Comparison of ENCODE assay signal across 8 cellular contexts in the genomic region with DNA sequence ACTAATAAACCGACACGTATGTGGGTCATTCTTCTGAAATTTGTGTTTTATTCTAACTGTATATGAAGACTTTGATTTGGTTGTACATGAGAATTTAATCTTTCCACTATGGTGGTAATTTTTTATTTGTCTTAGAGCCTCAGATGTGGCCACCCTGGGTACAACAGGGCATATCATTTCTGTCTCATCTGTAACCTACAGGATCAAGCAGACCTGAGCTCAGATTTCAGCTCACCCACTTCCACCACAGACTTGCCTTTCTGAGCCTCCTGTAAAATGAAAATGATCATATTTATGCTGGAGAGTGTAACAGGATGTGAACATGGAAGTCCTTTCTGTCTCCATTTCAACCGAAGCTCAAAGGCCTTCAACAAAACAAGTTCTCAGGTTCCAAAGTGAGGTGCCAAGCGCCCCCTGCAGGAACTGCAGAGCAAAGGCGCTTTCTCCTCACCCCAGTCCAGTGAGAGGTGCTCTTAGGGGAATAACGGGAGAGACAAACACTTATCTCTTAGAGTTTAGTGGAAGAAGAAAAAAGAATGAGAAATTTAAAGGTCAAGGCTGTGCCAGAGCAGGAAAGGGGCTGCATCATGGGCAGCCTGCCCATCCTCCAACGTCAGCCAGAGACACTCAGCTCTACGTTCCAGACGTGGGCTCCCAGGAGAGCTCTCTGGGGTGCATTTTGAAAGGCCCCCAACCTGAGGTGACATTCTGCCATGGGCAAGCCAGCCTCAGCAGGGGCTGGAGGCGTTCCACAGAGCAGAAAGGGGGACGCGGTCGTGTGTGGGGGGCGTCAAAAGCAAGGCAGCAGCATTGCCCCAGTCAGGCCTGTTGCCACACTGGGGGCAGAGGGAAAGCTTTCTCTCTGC. TPM values are rescaled to one million over a fixed set of nuclear protein-coding genes. Genes with fewer than 3 reads are reported as not detected.
A peak's percentile ranks its signal among the peaks of the same experiment; 100 is the strongest.
DNase-seq lines count a peak whose midpoint lies in the region; ATAC-seq, FAIRE-seq and TF ChIP-seq lines count a peak whose summit lies in the region.

No MANE protein-coding gene starts in this region.

- H3K4me1 ChIP-seq in GM23338 (ENCODE audit: insufficient read depth) = peaks cover 7% of the 10 kb centered on the region

- peak overlapping the region; percentile 39; the same call in 1 of the 2 replicates for H3K4me2 ChIP-seq in GM23338

- no peaks in the 10 kb centered on the region for H4K20me1 ChIP-seq in GM23338 (replicated peaks; ENCODE audit: insufficient read depth)

- no peaks in the 10 kb centered on the region for H3K36me3 ChIP-seq in GM23338 (ENCODE audit: insufficient read depth)

- H3K4me3 Mint-ChIP-seq in GM23338 = no peak overlapping the region
- H3K4me3 Mint-ChIP-seq in effector memory CD8-positive, alpha-beta T cell = no peak overlapping the region
- H3K4me3 Mint-ChIP-seq in natural killer cell treated with Interleukin-12 subunit alpha and Interleukin-12 subunit beta and Interleukin-15 and Interleukin-18, amount 100 ng/mL, for 72 hours = no peak overlapping the region

- no peak overlapping the region; the same call in 1 of the 2 replicates for H3K27ac ChIP-seq in GM23338 (ENCODE audit: low read depth)

- DNase-seq in COLO668 (lab: John Stamatoyannopoulos, UW; ENCODE audit: unreplicated experiment) (peak; percentile 44), GM23338 (ENCODE audit: low spot score) (peak; percentile 87), NCI-H2171 treated with DMSO at 0.1 percent for 48 hours (lab: John Stamatoyannopoulos, UW) (peak; percentile 15), urothelium cell line (ENCODE audit: low spot score) (peak; percentile 48)
- peak; percentile 15 to 40 (median 34) for DNase-seq in effector memory CD8-positive, alpha-beta T cell
- no peak for DNase-seq in natural killer cell treated with Interleukin-12 subunit alpha and Interleukin-12 subunit beta and Interleukin-15 and Interleukin-18, amount 100 ng/mL, for 72 hours (ENCODE audit: low spot score)

- H3K9me3 Mint-ChIP-seq in GM23338 = no peaks in the 10 kb centered on the region; the same call in 2 of the 3 replicates
- H3K9me3 Mint-ChIP-seq in effector memory CD8-positive, alpha-beta T cell = no peaks in the 10 kb centered on the region
- no peaks in the 10 kb centered on the region for H3K9me3 Mint-ChIP-seq in natural killer cell treated with Interleukin-12 subunit alpha and Interleukin-12 subunit beta and Interleukin-15 and Interleukin-18, amount 100 ng/mL, for 72 hours

- H3K4me1 Mint-ChIP-seq in GM23338 = peaks cover 19% of the 10 kb centered on the region
- peaks cover 3 to 6% of the 10 kb centered on the region in 2 donors for H3K4me1 Mint-ChIP-seq in effector memory CD8-positive, alpha-beta T cell (ENCODE audit: low read depth in 2 of 2)
- H3K4me1 Mint-ChIP-seq in natural killer cell treated with Interleukin-12 subunit alpha and Interleukin-12 subunit beta and Interleukin-15 and Interleukin-18, amount 100 ng/mL, for 72 hours (ENCODE audit: low read depth in 2 of 2) = peaks cover 0 to 5% of the 10 kb centered on the region in 2 donors

- no peaks in the 10 kb centered on the region for H3K79me2 ChIP-seq in GM23338 (replicated peaks; ENCODE audit: insufficient read depth)

- FAIRE-seq in urothelium cell line (lab: Jason Lieb, UNC) = no peak

- TF ChIP-seq CTCF in GM23338 (conservative IDR thresholded peaks at IDR 0.05; ENCODE audit: low read depth in 2 of 2) = peak; percentile 97 to 100

- H3F3A ChIP-seq in GM23338 (replicated peaks; ENCODE audit: low read depth) = no peaks in the 10 kb centered on the region

- peak overlapping the region; percentile 24 for H3K27ac Mint-ChIP-seq in GM23338
- H3K27ac Mint-ChIP-seq in effector memory CD8-positive, alpha-beta T cell = no peak overlapping the region
- H3K27ac Mint-ChIP-seq in natural killer cell treated with Interleukin-12 subunit alpha and Interleukin-12 subunit beta and Interleukin-15 and Interleukin-18, amount 100 ng/mL, for 72 hours = no peak overlapping the region

- H3K4me3 ChIP-seq in GM23338 = no peak overlapping the region

- H3K36me3 Mint-ChIP-seq in GM23338 (ENCODE audit: low read depth) = no peaks in the 10 kb centered on the region
- no peaks in the 10 kb centered on the region for H3K36me3 Mint-ChIP-seq in effector memory CD8-positive, alpha-beta T cell (ENCODE audit: insufficient read depth)
- H3K36me3 Mint-ChIP-seq in natural killer cell treated with Interleukin-12 subunit alpha and Interleukin-12 subunit beta and Interleukin-15 and Interleukin-18, amount 100 ng/mL, for 72 hours = no peaks in the 10 kb centered on the region

- no peaks in the 10 kb centered on the region for H3K27me3 ChIP-seq in GM23338 (ENCODE audit: insufficient read depth)

- H3K27me3 Mint-ChIP-seq in GM23338 (ENCODE audit: insufficient read depth, low read depth, poor library complexity) = peaks cover 5% of the 10 kb centered on the region
- H3K27me3 Mint-ChIP-seq in effector memory CD8-positive, alpha-beta T cell = peaks cover 0 to 24% of the 10 kb centered on the region in 2 donors
- peaks cover 2 to 7% of the 10 kb centered on the region in 2 donors for H3K27me3 Mint-ChIP-seq in natural killer cell treated with Interleukin-12 subunit alpha and Interleukin-12 subunit beta and Interleukin-15 and Interleukin-18, amount 100 ng/mL, for 72 hours

- ATAC-seq in GM23338 (peak; percentile 97), GM19023 (IDR thresholded peaks at IDR 0.05; ENCODE audit: unreplicated experiment) (no peak)
- ATAC-seq in activated CD4-positive, CD25-positive, alpha-beta regulatory T cell treated with anti-CD3 and anti-CD28 coated beads, Interleukin-2, amount 50 U/mL, for 24 hours = peak; percentile 48 to 53
- ATAC-seq in effector memory CD8-positive, alpha-beta T cell (replicated peaks) = peak; percentile 36
- ATAC-seq in natural killer cell treated with Interleukin-12 subunit alpha and Interleukin-12 subunit beta and Interleukin-15 and Interleukin-18, amount 100 ng/mL, for 72 hours = peak; percentile 51 to 52

- H2AFZ ChIP-seq in GM23338 = peak overlapping the region; percentile 29

- H3K9me2 ChIP-seq in GM23338 (ENCODE audit: insufficient read depth) = no peaks in the 10 kb centered on the region; the same call in 1 of the 2 replicates

TF ChIP-seq in GM23338, 12 proteins besides CTCF, POLR2A, EP300 and RAD21 (continues in another document):
- TF ChIP-seq, protein P1, sequence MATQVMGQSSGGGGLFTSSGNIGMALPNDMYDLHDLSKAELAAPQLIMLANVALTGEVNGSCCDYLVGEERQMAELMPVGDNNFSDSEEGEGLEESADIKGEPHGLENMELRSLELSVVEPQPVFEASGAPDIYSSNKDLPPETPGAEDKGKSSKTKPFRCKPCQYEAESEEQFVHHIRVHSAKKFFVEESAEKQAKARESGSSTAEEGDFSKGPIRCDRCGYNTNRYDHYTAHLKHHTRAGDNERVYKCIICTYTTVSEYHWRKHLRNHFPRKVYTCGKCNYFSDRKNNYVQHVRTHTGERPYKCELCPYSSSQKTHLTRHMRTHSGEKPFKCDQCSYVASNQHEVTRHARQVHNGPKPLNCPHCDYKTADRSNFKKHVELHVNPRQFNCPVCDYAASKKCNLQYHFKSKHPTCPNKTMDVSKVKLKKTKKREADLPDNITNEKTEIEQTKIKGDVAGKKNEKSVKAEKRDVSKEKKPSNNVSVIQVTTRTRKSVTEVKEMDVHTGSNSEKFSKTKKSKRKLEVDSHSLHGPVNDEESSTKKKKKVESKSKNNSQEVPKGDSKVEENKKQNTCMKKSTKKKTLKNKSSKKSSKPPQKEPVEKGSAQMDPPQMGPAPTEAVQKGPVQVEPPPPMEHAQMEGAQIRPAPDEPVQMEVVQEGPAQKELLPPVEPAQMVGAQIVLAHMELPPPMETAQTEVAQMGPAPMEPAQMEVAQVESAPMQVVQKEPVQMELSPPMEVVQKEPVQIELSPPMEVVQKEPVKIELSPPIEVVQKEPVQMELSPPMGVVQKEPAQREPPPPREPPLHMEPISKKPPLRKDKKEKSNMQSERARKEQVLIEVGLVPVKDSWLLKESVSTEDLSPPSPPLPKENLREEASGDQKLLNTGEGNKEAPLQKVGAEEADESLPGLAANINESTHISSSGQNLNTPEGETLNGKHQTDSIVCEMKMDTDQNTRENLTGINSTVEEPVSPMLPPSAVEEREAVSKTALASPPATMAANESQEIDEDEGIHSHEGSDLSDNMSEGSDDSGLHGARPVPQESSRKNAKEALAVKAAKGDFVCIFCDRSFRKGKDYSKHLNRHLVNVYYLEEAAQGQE (IDR thresholded peaks at IDR 0.05; ENCODE audit: unreplicated experiment) = no peak
- 0 out of 2 replicates have a peak, but pooled peaks have one; percentile 44 for TF ChIP-seq ZNF114 (CRISPR knock-in tag; IDR thresholded peaks at IDR 0.05)

RNA-seq across cellular contexts. Expression of a gene that starts 23.1 kb away (rescaled TPM):
- total RNA-seq in GM23338 (2014; rRNA removed; shearing (Covaris generic)) = 2,810 and 2,907 TPM in 2 replicates
- polyA plus RNA-seq in GM23338 (2016; fragmentation: Nextera tagmentation; extraction: Ambion mirVana) = 1,325 and 1,373 TPM in 2 replicates
- 1 to 10 TPM in 1 of 2 donors, not detected in 1; 1.2 TPM for total RNA-seq in natural killer cell treated with Interleukin-12 subunit alpha and Interleukin-12 subunit beta and Interleukin-15 and Interleukin-18, amount 100 ng/mL, for 72 hours

RNA-seq across cellular contexts. Expression of a gene that starts 30.4 kb away (rescaled TPM):
- total RNA-seq in GM23338 (2014; rRNA removed; shearing (Covaris generic)) = 11.1 and 19.0 TPM in 2 replicates
- polyA plus RNA-seq in GM23338 (2016; fragmentation: Nextera tagmentation; extraction: Ambion mirVana) = 51.4 and 51.6 TPM in 2 replicates
- 10 to 100 TPM; 15.3 to 15.8 TPM for total RNA-seq in natural killer cell treated with Interleukin-12 subunit alpha and Interleukin-12 subunit beta and Interleukin-15 and Interleukin-18, amount 100 ng/mL, for 72 hours

Comparison
In these comparisons a context has a peak if more than half of its experiments do, and no peak if none do; other contexts are left out.
1. RNA of a gene that starts 23.1 kb away (total RNA-seq): 2,810 to 2,907 TPM in GM23338; 1.2 TPM in natural killer cell treated with Interleukin-12 subunit alpha and Interleukin-12 subunit beta and Interleukin-15 and Interleukin-18, amount 100 ng/mL, for 72 hours; every median in the first group is over 1,000 times any median in the second.